In genomic region chr15:74710349-74711094, GRCh38 we compare ENCODE assay signal across 19 cellular contexts. TPM values are rescaled to one million over a fixed set of nuclear protein-coding genes. Genes with fewer than 3 reads are reported as not detected.
"Had no signal": no experiment of that assay in that cellular context is flagged by ENCODE, and none has a peak within 500 bp of the region (broad histone marks: within the 10 kb centered on the region; RNA-seq: fewer than 3 reads in every experiment).

No MANE protein-coding gene starts in this region.

- H3K36me3 Mint-ChIP-seq: activated naive CD4-positive, alpha-beta T cell treated with anti-CD3 and anti-CD28 coated beads, Interleukin-2, amount 50 U/mL, for 24 hours; naive thymus-derived CD8-positive, alpha-beta T cell; T-cell had no signal

- DNase-seq: activated B cell treated with CpG ODN at 0.5 μM for 24 hours; activated CD4-positive, alpha-beta T cell treated with anti-CD3 and anti-CD28 coated beads for 48 hours; activated effector memory CD4-positive, alpha-beta T cell treated with Interleukin-2 at 50 U/mL for 16 hours; activated T-cell treated with anti-CD3 and anti-CD28 coated beads, Interleukin-2, amount 50 U/mL, for 24 hours; dermis blood vessel endothelial cell; effector memory CD4-positive, alpha-beta T cell; mesendoderm; naive thymus-derived CD8-positive, alpha-beta T cell; nucleus accumbens; retina; SK-N-SH; stimulated activated CD4-positive, alpha-beta T cell treated with anti-CD3 and anti-CD28 coated beads, Interleukin-12 subunit alpha, Interleukin-12 subunit beta, amount 100 ng/mL, for 4 hours; stimulated activated CD4-positive, alpha-beta T cell treated with anti-CD3 and anti-CD28 coated beads, Interleukin-1b, Interleukin-23, amount 100 ng/mL, for 48 hours; stimulated activated naive CD8-positive, alpha-beta T cell treated with anti-CD3 and anti-CD28 coated beads, Interleukin-15, amount 100 ng/mL, for 72 hours; T-cell; transverse colon; uterus had no signal

- H3K9ac ChIP-seq: SK-N-SH had no signal

- H3K4me1 Mint-ChIP-seq: activated B cell treated with CpG ODN at 0.5 μM for 24 hours had no signal

- H3K27ac ChIP-seq: suprapubic skin, transverse colon, uterus had no signal

- H3K4me1 ChIP-seq: suprapubic skin, transverse colon, uterus had no signal

- H3K36me3 ChIP-seq: suprapubic skin, transverse colon, uterus had no signal

- H3K27me3 Mint-ChIP-seq: activated naive CD4-positive, alpha-beta T cell treated with anti-CD3 and anti-CD28 coated beads, Interleukin-2, amount 50 U/mL, for 24 hours had no signal

- H3K9me3 ChIP-seq: SK-N-SH, suprapubic skin, transverse colon, uterus had no signal

- H3K4me3 ChIP-seq: suprapubic skin, transverse colon, uterus had no signal

- H3K4me3 Mint-ChIP-seq: activated B cell treated with CpG ODN at 0.5 μM for 24 hours; activated naive CD4-positive, alpha-beta T cell treated with anti-CD3 and anti-CD28 coated beads, Interleukin-2, amount 50 U/mL, for 24 hours; activated T-cell treated with anti-CD3 and anti-CD28 coated beads, Interleukin-2, amount 50 U/mL, for 24 hours; naive thymus-derived CD8-positive, alpha-beta T cell; stimulated activated naive CD8-positive, alpha-beta T cell treated with anti-CD3 and anti-CD28 coated beads, Interleukin-15, amount 100 ng/mL, for 72 hours; T-cell had no signal

- H3K27ac Mint-ChIP-seq: activated B cell treated with CpG ODN at 0.5 μM for 24 hours; activated naive CD4-positive, alpha-beta T cell treated with anti-CD3 and anti-CD28 coated beads, Interleukin-2, amount 50 U/mL, for 24 hours; activated T-cell treated with anti-CD3 and anti-CD28 coated beads, Interleukin-2, amount 50 U/mL, for 24 hours; stimulated activated naive CD8-positive, alpha-beta T cell treated with anti-CD3 and anti-CD28 coated beads, Interleukin-15, amount 100 ng/mL, for 72 hours had no signal

- H3K27me3 ChIP-seq: uterus had no signal

- H3K9me3 Mint-ChIP-seq: activated B cell treated with CpG ODN at 0.5 μM for 24 hours; activated naive CD4-positive, alpha-beta T cell treated with anti-CD3 and anti-CD28 coated beads, Interleukin-2, amount 50 U/mL, for 24 hours; activated T-cell treated with anti-CD3 and anti-CD28 coated beads, Interleukin-2, amount 50 U/mL, for 24 hours; naive thymus-derived CD8-positive, alpha-beta T cell; stimulated activated naive CD8-positive, alpha-beta T cell treated with anti-CD3 and anti-CD28 coated beads, Interleukin-15, amount 100 ng/mL, for 72 hours; T-cell had no signal

- H3K4me2 ChIP-seq: SK-N-SH had no signal

RNA-seq across cellular contexts. Expression of gene CYP1A1, which starts 14.8 kb away (rescaled TPM):
- polyA plus RNA-seq: naive thymus-derived CD8-positive, alpha-beta T cell had no signal

RNA-seq across cellular contexts. Expression of gene CYP1A2, which starts 38.1 kb away (rescaled TPM):
- polyA plus RNA-seq: naive thymus-derived CD8-positive, alpha-beta T cell; SK-N-SH had no signal
